ENCODE assay signal across 1 cellular context in the genomic region with DNA sequence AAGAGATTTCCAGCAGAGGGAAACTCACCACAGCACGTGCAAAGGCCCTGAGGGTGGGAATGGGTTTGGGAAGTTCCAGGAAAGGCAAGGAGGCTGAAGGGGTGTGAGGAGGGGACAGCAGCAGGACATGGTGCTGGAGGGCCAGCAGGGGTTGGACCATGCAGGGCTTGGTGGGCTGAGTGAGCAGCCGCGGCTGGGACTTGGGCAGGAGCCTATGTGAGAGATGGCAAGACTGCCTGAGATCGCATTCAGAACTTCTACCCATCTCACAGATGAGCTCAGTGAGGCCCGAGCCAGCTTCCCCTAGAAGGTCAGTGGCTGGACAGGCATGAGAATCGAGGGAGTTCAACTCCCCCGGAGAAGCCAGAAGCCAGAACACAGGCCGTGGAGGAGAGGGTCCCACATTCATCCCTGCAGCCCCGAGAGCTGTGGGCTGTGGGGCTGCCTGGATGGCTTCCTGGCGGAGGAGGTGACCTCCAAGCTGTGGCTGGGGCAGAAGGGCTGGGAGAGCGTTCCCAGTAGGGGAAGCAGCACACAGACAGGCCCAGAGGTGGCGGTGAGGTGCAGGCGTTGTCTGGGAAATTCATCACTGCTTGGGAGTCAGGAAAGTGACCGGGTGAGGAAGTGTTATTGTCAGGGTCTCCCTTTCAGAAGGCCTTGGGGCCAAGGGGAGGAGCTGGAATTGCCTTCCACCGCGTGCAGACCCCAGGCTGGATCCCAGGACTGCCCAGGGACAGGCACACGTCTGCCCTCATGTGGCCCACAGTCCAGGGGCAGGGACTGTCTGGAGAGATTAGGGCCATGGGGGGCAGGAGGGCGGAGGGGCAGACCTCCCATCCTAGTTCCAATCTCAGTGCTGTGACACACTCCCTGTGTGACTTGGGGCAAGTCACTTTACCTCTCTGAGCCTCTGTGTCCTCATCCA.
TF ChIP-seq lines count a peak whose summit lies in the region.

No MANE protein-coding gene starts in this region.

TF ChIP-seq in HepG2, 621 proteins besides CTCF, POLR2A, EP300 and RAD21 (continued from another document and continues in another):
- TF ChIP-seq, protein P1, sequence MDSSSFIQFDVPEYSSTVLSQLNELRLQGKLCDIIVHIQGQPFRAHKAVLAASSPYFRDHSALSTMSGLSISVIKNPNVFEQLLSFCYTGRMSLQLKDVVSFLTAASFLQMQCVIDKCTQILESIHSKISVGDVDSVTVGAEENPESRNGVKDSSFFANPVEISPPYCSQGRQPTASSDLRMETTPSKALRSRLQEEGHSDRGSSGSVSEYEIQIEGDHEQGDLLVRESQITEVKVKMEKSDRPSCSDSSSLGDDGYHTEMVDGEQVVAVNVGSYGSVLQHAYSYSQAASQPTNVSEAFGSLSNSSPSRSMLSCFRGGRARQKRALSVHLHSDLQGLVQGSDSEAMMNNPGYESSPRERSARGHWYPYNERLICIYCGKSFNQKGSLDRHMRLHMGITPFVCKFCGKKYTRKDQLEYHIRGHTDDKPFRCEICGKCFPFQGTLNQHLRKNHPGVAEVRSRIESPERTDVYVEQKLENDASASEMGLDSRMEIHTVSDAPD (CRISPR knock-in tag; IDR thresholded peaks at IDR 0.05), result no peak
- TF ChIP-seq IRX3 (CRISPR knock-in tag; IDR thresholded peaks at IDR 0.05; ENCODE audit: borderline replicate concordance, low read depth) (no peak; the same call in 1 of the 2 replicates), RNF2 (conservative IDR thresholded peaks at IDR 0.05; ENCODE audit: low read depth) (no peak), ZNF34 (CRISPR knock-in tag; IDR thresholded peaks at IDR 0.05; ENCODE audit: borderline replicate concordance) (peak; percentile 84; the same call in 1 of the 2 replicates), ZNF17 (CRISPR knock-in tag; IDR thresholded peaks at IDR 0.05) (no peak), NAIF1 (CRISPR knock-in tag; IDR thresholded peaks at IDR 0.05; ENCODE audit: borderline replicate concordance) (no peak), ZNF264 (CRISPR knock-in tag; IDR thresholded peaks at IDR 0.05) (no peak), ZNF598 (CRISPR knock-in tag; IDR thresholded peaks at IDR 0.05; ENCODE audit: borderline replicate concordance) (0 out of 2 replicates have a peak, but pooled peaks have one; percentile 56), HMGXB3 (CRISPR knock-in tag; IDR thresholded peaks at IDR 0.05; ENCODE audit: borderline replicate concordance) (no peak), GATAD1 (CRISPR knock-in tag; IDR thresholded peaks at IDR 0.05) (no peak), ZNF747 (CRISPR knock-in tag; IDR thresholded peaks at IDR 0.05; ENCODE audit: borderline replicate concordance) (peak; percentile 29; the same call in 1 of the 2 replicates), ZNF33A (CRISPR knock-in tag; IDR thresholded peaks at IDR 0.05; ENCODE audit: borderline replicate concordance) (no peak), AGO2 (optimal IDR thresholded peaks at IDR 0.05; ENCODE audit: low read depth, low read length) (no peak), FIP1L1 (IDR thresholded peaks at IDR 0.05; ENCODE audit: borderline replicate concordance, insufficient read depth, low read depth, low read length) (no peak), ZMAT5 (CRISPR knock-in tag; IDR thresholded peaks at IDR 0.05; ENCODE audit: borderline replicate concordance, low read depth) (no peak), DPF2 (CRISPR knock-in tag; IDR thresholded peaks at IDR 0.05; ENCODE audit: borderline replicate concordance, low read depth) (peak; percentile 15; the same call in 1 of the 2 replicates), ZNF562 (CRISPR knock-in tag; IDR thresholded peaks at IDR 0.05; ENCODE audit: borderline replicate concordance) (no peak), TBX3 (IDR thresholded peaks at IDR 0.05; ENCODE audit: borderline replicate concordance) (no peak), ZSCAN5A (CRISPR knock-in tag; IDR thresholded peaks at IDR 0.05; ENCODE audit: borderline replicate concordance) (no peak), RXRA (CRISPR knock-in tag; IDR thresholded peaks at IDR 0.05) (peak; percentile 44), HOXA9 (CRISPR knock-in tag; IDR thresholded peaks at IDR 0.05; ENCODE audit: borderline replicate concordance) (no peak), FOXO4 (CRISPR knock-in tag; conservative IDR thresholded peaks at IDR 0.05) (no peak), ZFP90 (CRISPR knock-in tag; IDR thresholded peaks at IDR 0.05; ENCODE audit: borderline replicate concordance) (no peak; the same call in 1 of the 2 replicates), ZNF335 (CRISPR knock-in tag; IDR thresholded peaks at IDR 0.05) (no peak), SETDB1 (CRISPR knock-in tag; IDR thresholded peaks at IDR 0.05; ENCODE audit: borderline replicate concordance) (no peak), ZMYM2 (CRISPR knock-in tag; IDR thresholded peaks at IDR 0.05) (peak; percentile 32), JARID2 (CRISPR knock-in tag; IDR thresholded peaks at IDR 0.05; ENCODE audit: insufficient replicate concordance) (no peak), AKAP8 (CRISPR knock-in tag; IDR thresholded peaks at IDR 0.05) (no peak)
- TF ChIP-seq, protein P2, sequence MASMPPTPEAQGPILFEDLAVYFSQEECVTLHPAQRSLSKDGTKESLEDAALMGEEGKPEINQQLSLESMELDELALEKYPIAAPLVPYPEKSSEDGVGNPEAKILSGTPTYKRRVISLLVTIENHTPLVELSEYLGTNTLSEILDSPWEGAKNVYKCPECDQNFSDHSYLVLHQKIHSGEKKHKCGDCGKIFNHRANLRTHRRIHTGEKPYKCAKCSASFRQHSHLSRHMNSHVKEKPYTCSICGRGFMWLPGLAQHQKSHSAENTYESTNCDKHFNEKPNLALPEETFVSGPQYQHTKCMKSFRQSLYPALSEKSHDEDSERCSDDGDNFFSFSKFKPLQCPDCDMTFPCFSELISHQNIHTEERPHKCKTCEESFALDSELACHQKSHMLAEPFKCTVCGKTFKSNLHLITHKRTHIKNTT (CRISPR knock-in tag; IDR thresholded peaks at IDR 0.05), result no peak
- TF ChIP-seq, protein P3, sequence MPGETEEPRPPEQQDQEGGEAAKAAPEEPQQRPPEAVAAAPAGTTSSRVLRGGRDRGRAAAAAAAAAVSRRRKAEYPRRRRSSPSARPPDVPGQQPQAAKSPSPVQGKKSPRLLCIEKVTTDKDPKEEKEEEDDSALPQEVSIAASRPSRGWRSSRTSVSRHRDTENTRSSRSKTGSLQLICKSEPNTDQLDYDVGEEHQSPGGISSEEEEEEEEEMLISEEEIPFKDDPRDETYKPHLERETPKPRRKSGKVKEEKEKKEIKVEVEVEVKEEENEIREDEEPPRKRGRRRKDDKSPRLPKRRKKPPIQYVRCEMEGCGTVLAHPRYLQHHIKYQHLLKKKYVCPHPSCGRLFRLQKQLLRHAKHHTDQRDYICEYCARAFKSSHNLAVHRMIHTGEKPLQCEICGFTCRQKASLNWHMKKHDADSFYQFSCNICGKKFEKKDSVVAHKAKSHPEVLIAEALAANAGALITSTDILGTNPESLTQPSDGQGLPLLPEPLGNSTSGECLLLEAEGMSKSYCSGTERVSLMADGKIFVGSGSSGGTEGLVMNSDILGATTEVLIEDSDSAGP (CRISPR knock-in tag; IDR thresholded peaks at IDR 0.05; ENCODE audit: borderline replicate concordance), result peak; percentile 76
- TF ChIP-seq, protein P4, sequence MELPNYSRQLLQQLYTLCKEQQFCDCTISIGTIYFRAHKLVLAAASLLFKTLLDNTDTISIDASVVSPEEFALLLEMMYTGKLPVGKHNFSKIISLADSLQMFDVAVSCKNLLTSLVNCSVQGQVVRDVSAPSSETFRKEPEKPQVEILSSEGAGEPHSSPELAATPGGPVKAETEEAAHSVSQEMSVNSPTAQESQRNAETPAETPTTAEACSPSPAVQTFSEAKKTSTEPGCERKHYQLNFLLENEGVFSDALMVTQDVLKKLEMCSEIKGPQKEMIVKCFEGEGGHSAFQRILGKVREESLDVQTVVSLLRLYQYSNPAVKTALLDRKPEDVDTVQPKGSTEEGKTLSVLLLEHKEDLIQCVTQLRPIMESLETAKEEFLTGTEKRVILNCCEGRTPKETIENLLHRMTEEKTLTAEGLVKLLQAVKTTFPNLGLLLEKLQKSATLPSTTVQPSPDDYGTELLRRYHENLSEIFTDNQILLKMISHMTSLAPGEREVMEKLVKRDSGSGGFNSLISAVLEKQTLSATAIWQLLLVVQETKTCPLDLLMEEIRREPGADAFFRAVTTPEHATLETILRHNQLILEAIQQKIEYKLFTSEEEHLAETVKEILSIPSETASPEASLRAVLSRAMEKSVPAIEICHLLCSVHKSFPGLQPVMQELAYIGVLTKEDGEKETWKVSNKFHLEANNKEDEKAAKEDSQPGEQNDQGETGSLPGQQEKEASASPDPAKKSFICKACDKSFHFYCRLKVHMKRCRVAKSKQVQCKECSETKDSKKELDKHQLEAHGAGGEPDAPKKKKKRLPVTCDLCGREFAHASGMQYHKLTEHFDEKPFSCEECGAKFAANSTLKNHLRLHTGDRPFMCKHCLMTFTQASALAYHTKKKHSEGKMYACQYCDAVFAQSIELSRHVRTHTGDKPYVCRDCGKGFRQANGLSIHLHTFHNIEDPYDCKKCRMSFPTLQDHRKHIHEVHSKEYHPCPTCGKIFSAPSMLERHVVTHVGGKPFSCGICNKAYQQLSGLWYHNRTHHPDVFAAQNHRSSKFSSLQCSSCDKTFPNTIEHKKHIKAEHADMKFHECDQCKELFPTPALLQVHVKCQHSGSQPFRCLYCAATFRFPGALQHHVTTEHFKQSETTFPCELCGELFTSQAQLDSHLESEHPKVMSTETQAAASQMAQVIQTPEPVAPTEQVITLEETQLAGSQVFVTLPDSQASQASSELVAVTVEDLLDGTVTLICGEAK (IDR thresholded peaks at IDR 0.05), result no peak
- TF ChIP-seq, protein P4 (CRISPR knock-in tag; IDR thresholded peaks at IDR 0.05), result no peak
